Comparison of ENCODE assay signal across 16 cellular contexts in genomic region chr6:157682856-157683481, GRCh38.
DNase-seq lines count a peak whose midpoint lies in the region; ATAC-seq and TF ChIP-seq lines count a peak whose summit lies in the region.
"Had no signal": no experiment of that assay in that cellular context is flagged by ENCODE, and none has a peak within 500 bp of the region (broad histone marks: within the 10 kb centered on the region; RNA-seq: fewer than 3 reads in every experiment).

No MANE protein-coding gene starts in this region.

- H3K36me3 ChIP-seq in left ventricle myocardium inferior = no peaks in the 10 kb centered on the region
- H3K36me3 ChIP-seq in right atrium auricular region = no peaks in the 10 kb centered on the region
- H3K36me3 ChIP-seq in aorta (ENCODE audit: control insufficient read depth in 1 of 2, insufficient read depth in 2 of 2, low read length in 1 of 2) = no peaks in the 10 kb centered on the region
- H3K36me3 ChIP-seq: cardiac muscle cell, transverse colon had no signal

- H3K27ac ChIP-seq in left ventricle myocardium inferior (replicated peaks) (peak overlapping the region; percentile 30), right atrium auricular region (no peak overlapping the region), aorta (ENCODE audit: low read depth in 1 of 2, low read length in 2 of 2) (no peak overlapping the region)
- H3K27ac ChIP-seq: cardiac muscle cell, parathyroid adenoma, transverse colon had no signal

- no peak for TF ChIP-seq CTCF in left ventricle myocardium inferior (IDR thresholded peaks at IDR 0.05; ENCODE audit: borderline replicate concordance)
- no peak for TF ChIP-seq CTCF in right atrium auricular region (IDR thresholded peaks at IDR 0.05)
- TF ChIP-seq CTCF in cardiac fibroblast (IDR thresholded peaks at IDR 0.05; ENCODE audit: low read depth, low read length) = no peak

- H3K9me3 ChIP-seq in left ventricle myocardium inferior (replicated peaks) (no peaks in the 10 kb centered on the region), right atrium auricular region (no peaks in the 10 kb centered on the region), aorta (ENCODE audit: control insufficient read depth, low read length) (no peaks in the 10 kb centered on the region)
- H3K9me3 ChIP-seq: transverse colon had no signal

- ATAC-seq in aorta (ENCODE audit: low FRiP score) (peak; percentile 51), GM21619 (IDR thresholded peaks at IDR 0.05; ENCODE audit: unreplicated experiment) (no peak), HG02623 (IDR thresholded peaks at IDR 0.05; ENCODE audit: unreplicated experiment) (no peak)

- WGBS in aorta, 2 donors = 53 to 58% methylated on average over 7 of the region's 7 CpGs

- DNase-seq in left ventricle myocardium inferior = no peak
- no peak for DNase-seq in right atrium auricular region (ENCODE audit: low spot score)
- DNase-seq in cardiac fibroblast (ENCODE audit: low read depth in 2 of 2) = peak; percentile 73 to 83
- DNase-seq in kidney tubule cell (ENCODE audit: low spot score) = peak; percentile 32
- DNase-seq in aorta = no peak
- no peak for DNase-seq in glomerular visceral epithelial cell (ENCODE audit: extremely low spot score)
- DNase-seq: activated CD4-positive, alpha-beta memory T cell treated with anti-CD3 and anti-CD28 coated beads for 36 hours; activated effector memory CD4-positive, alpha-beta T cell treated with anti-CD3 and anti-CD28 coated beads, Interleukin-2, amount 50 U/mL, for 16 hours; NCI-H1105 treated with DMSO at 0.1 percent for 48 hours; NCI-H510A; T1000; transverse colon had no signal

- H3K27me3 ChIP-seq in left ventricle myocardium inferior (ENCODE audit: low read depth) = no peaks in the 10 kb centered on the region
- H3K27me3 ChIP-seq in right atrium auricular region = no peaks in the 10 kb centered on the region
- no peaks in the 10 kb centered on the region for H3K27me3 ChIP-seq in aorta (ENCODE audit: control insufficient read depth in 1 of 2, insufficient read depth in 2 of 2, low read length in 1 of 2)
- H3K27me3 ChIP-seq: cardiac muscle cell, transverse colon had no signal

- intact Hi-C loops in left ventricle myocardium inferior (cut with micrococcal nuclease) (no loop called here), aorta (cut with DNase I) (no loop called here)

- no peak overlapping the region for H3K4me3 ChIP-seq in left ventricle myocardium inferior
- no peak overlapping the region for H3K4me3 ChIP-seq in right atrium auricular region
- H3K4me3 ChIP-seq in cardiac fibroblast (replicated peaks in 1 of 2; ENCODE audit: low read depth in 2 of 2, low read length in 2 of 2) = no peak overlapping the region
- no peak overlapping the region for H3K4me3 ChIP-seq in aorta (ENCODE audit: low read length in 2 of 2)
- H3K4me3 ChIP-seq: cardiac muscle cell, transverse colon had no signal

- H3K4me1 ChIP-seq in left ventricle myocardium inferior (peaks cover 6% of the 10 kb centered on the region), right atrium auricular region (peaks cover 0 to 4% of the 10 kb centered on the region in 2 donors), aorta (ENCODE audit: control insufficient read depth in 1 of 2, insufficient read depth in 2 of 2, low read length in 2 of 2) (no peaks in the 10 kb centered on the region)

Comparison
In these comparisons a context has a peak if more than half of its experiments do, and no peak if none do; other contexts are left out.
1. DNase-seq: peak in cardiac fibroblast (2 of 2) and kidney tubule cell (single experiment); none in left ventricle myocardium inferior (single experiment), right atrium auricular region (single experiment), aorta (0 of 2) and glomerular visceral epithelial cell (single experiment).